15 cellular contexts compared by ENCODE assay signal in the genomic region with DNA sequence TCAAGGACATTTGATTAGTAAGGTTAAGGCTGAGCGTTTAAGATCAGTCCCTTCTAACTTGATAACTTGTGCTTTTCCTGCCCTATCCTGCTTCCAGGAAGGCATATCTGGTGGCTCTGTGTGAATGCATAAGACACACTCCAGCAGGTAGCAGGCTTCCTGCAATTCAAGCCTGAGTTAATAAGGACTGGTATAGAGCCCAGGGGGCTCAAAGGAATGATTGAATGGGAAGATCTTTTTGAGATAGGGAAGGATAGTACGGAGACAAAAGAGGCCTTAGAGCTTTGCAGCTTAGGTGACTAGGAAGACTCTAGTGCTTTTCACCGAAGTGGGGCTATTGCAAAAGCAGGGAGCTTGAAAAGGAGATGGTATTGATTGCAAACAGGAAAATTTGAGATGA.
DNase-seq lines count a peak whose midpoint lies in the region; ATAC-seq lines count a peak whose summit lies in the region.
"Had no signal": no experiment of that assay in that cellular context is flagged by ENCODE, and none has a peak within 500 bp of the region (broad histone marks: within the 10 kb centered on the region; RNA-seq: fewer than 3 reads in every experiment).

No MANE protein-coding gene starts in this region.

- no peak overlapping the region for H2BK15ac ChIP-seq in neuronal stem cell (ENCODE audit: low read length)

- H3K9me3 ChIP-seq in neuronal stem cell (replicated peaks in 1 of 2; ENCODE audit: control insufficient read depth in 2 of 2, insufficient read depth in 1 of 2, low read depth in 1 of 2, low read length in 2 of 2): no peaks in the 10 kb centered on the region
- H3K9me3 ChIP-seq in SJCRH30 (replicated peaks): no peaks in the 10 kb centered on the region
- H3K9me3 ChIP-seq: BLaER1 treated with 17β-estradiol and CSF1 and Interleukin-3, amounts not matched to agents 10 nM and 100 nM had no signal

- no peak overlapping the region for H4K91ac ChIP-seq in neuronal stem cell (ENCODE audit: low read depth, low read length, poor library complexity)

- H3K4me1 ChIP-seq in neuronal stem cell (ENCODE audit: control insufficient read depth in 2 of 2, insufficient read depth in 1 of 2, low read depth in 1 of 2, low read length in 2 of 2): peaks cover 0 to 3% of the 10 kb centered on the region in 2 donors
- H3K4me1 ChIP-seq in SJCRH30: no peaks in the 10 kb centered on the region
- H3K4me1 ChIP-seq: BLaER1 treated with 17β-estradiol and CSF1 and Interleukin-3, amounts not matched to agents 10 nM and 100 nM had no signal

- H3K79me1 ChIP-seq in neuronal stem cell (ENCODE audit: low read depth, low read length): no peaks in the 10 kb centered on the region

- H3K14ac ChIP-seq in neuronal stem cell (ENCODE audit: low read length): no peak overlapping the region

- no peaks in the 10 kb centered on the region for H3K27me3 ChIP-seq in neuronal stem cell (ENCODE audit: control insufficient read depth in 3 of 3, insufficient read depth in 3 of 3, low read depth in 1 of 3, low read length in 3 of 3)
- no peaks in the 10 kb centered on the region for H3K27me3 ChIP-seq in SJCRH30
- H3K27me3 ChIP-seq: BLaER1 treated with 17β-estradiol and CSF1 and Interleukin-3, amounts not matched to agents 10 nM and 100 nM had no signal

- no peak overlapping the region for H2BK120ac ChIP-seq in neuronal stem cell (ENCODE audit: low read depth, low read length)

- H3K4me3 ChIP-seq in neuronal stem cell (ENCODE audit: low read length in 2 of 2): no peak overlapping the region
- no peak overlapping the region for H3K4me3 ChIP-seq in SJCRH30
- H3K4me3 ChIP-seq: BLaER1 treated with 17β-estradiol and CSF1 and Interleukin-3, amounts not matched to agents 10 nM and 100 nM; GM12878 had no signal

- ATAC-seq in GM19395 (IDR thresholded peaks at IDR 0.05; ENCODE audit: unreplicated experiment) (no peak), GM19035 (IDR thresholded peaks at IDR 0.05; ENCODE audit: unreplicated experiment) (no peak)
- ATAC-seq: GM12878, HepG2 had no signal

- H3K23ac ChIP-seq in neuronal stem cell (ENCODE audit: low read depth, low read length, poor library complexity): no peak overlapping the region

- H2BK5ac ChIP-seq in neuronal stem cell (ENCODE audit: low read length): no peak overlapping the region

- H3K4me2 ChIP-seq in neuronal stem cell (ENCODE audit: insufficient read depth, low read length, poor library complexity, severe bottlenecking): no peak overlapping the region
- H3K4me2 ChIP-seq: BLaER1 treated with 17β-estradiol and CSF1 and Interleukin-3, amounts not matched to agents 10 nM and 100 nM had no signal

- H2AK5ac ChIP-seq in neuronal stem cell (ENCODE audit: low read depth, low read length): no peak overlapping the region

- no CpG with 5 or more reads among the region's 3 CpGs for WGBS in neuronal stem cell (ENCODE audit: extremely low coverage in 2 of 2, insufficient read length in 2 of 2, insufficient replicate concordance in 1 of 2), 2 donors

- peak overlapping the region; percentile 65 for H2AFZ ChIP-seq in neuronal stem cell (ENCODE audit: low read length)

- H3K9ac ChIP-seq in neuronal stem cell (ENCODE audit: low read depth, low read length, poor library complexity): no peak overlapping the region
- H3K9ac ChIP-seq: BLaER1 treated with 17β-estradiol and CSF1 and Interleukin-3, amounts not matched to agents 10 nM and 100 nM had no signal

- no peak overlapping the region for H4K8ac ChIP-seq in neuronal stem cell (ENCODE audit: low read depth, low read length)

- H3K4ac ChIP-seq in neuronal stem cell (ENCODE audit: low read length): no peak overlapping the region

- no peak overlapping the region for H3K18ac ChIP-seq in neuronal stem cell (ENCODE audit: low read length)

- DNase-seq in ELF-1 (ENCODE audit: low read depth, low spot score) (peak; percentile 13), NCI-H69 (lab: John Stamatoyannopoulos, UW) (peak; percentile 22), iPS-NIHi7 (ENCODE audit: extremely low spot score) (peak; percentile 13), neuronal stem cell (ENCODE audit: low spot score) (no peak), SJCRH30 (no peak)
- DNase-seq: 8988T; CD4-positive, CD25-positive, alpha-beta regulatory T cell; DMS53; HCEC 1CT; HFFc6 had no signal

- H3K27ac ChIP-seq in neuronal stem cell (replicated peaks; ENCODE audit: low read length): no peak overlapping the region
- no peak overlapping the region for H3K27ac ChIP-seq in SJCRH30
- H3K27ac ChIP-seq: BLaER1 treated with 17β-estradiol and CSF1 and Interleukin-3, amounts not matched to agents 10 nM and 100 nM had no signal

- no peak overlapping the region for H2BK12ac ChIP-seq in neuronal stem cell (ENCODE audit: low read length)

- H3K36me3 ChIP-seq in neuronal stem cell (replicated peaks in 1 of 2; ENCODE audit: control insufficient read depth in 2 of 2, insufficient read depth in 2 of 2, low read length in 2 of 2): no peaks in the 10 kb centered on the region
- H3K36me3 ChIP-seq in SJCRH30: no peaks in the 10 kb centered on the region
- H3K36me3 ChIP-seq: BLaER1 treated with 17β-estradiol and CSF1 and Interleukin-3, amounts not matched to agents 10 nM and 100 nM had no signal

Comparison
In these comparisons a context has a peak if more than half of its experiments do, and no peak if none do; other contexts are left out.
1. DNase-seq: peak in ELF-1 (single experiment), NCI-H69 (single experiment) and iPS-NIHi7 (single experiment); none in neuronal stem cell (single experiment) and SJCRH30 (0 of 2).